Comparison of ENCODE assay signal across 1 cellular context in genomic region chr1:42336978-42337377, GRCh38.
TF ChIP-seq lines count a peak whose summit lies in the region.

No MANE protein-coding gene starts in this region.

TF ChIP-seq in WTC11, 78 proteins besides CTCF, POLR2A, EP300 and RAD21 (continued from another document):
- TF ChIP-seq MLX (CRISPR knock-in tag; IDR thresholded peaks at IDR 0.05) (no peak), TEAD4 (CRISPR knock-in tag; IDR thresholded peaks at IDR 0.05) (no peak)
TF ChIP-seq in WTC11: peak in this region for 0.
